Comparison of ENCODE assay signal across 10 cellular contexts in the genomic region with DNA sequence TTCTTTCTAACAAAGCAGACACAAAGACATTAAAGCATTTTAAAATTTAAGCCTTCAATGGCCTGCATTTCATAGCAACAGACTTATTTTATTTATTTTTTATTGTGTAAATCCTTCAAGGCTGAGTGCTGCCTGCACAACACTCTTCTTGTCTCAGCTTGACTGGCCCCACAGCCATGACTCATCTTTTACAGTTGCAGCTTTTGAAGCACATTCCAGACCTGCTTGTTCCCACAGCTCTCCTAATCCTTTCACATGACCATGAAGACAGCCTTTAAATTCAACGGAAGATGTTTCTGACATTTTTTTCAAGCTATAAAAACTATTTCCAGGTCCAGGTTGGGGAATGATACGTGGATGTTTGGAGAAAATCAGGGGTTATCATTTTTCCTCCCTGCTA.
DNase-seq lines count a peak whose midpoint lies in the region; ATAC-seq and TF ChIP-seq lines count a peak whose summit lies in the region.
"Had no signal": no experiment of that assay in that cellular context is flagged by ENCODE, and none has a peak within 500 bp of the region (broad histone marks: within the 10 kb centered on the region; RNA-seq: fewer than 3 reads in every experiment).

No MANE protein-coding gene starts in this region.

- H3K4me1 Mint-ChIP-seq in MCF 10A (ENCODE audit: insufficient read depth, unreplicated experiment) (peaks cover 26% of the 10 kb centered on the region), mesothelial cell of epicardium (peaks cover 20% of the 10 kb centered on the region)
- H3K4me1 Mint-ChIP-seq: activated naive CD4-positive, alpha-beta T cell treated with anti-CD3 and anti-CD28 coated beads, Interleukin-2, amount 10 ng/mL, durations not matched to agents 7 days and 5 days; naive B cell had no signal

- H3K27me3 ChIP-seq in MM.1S (replicated peaks; ENCODE audit: insufficient read depth, low read length), result no peaks in the 10 kb centered on the region

- TF ChIP-seq CTCF in MCF 10A (IDR thresholded peaks at IDR 0.05; ENCODE audit: unreplicated experiment) (no peak), mesothelial cell of epicardium (IDR thresholded peaks at IDR 0.05; ENCODE audit: unreplicated experiment) (no peak), MM.1S (IDR thresholded peaks at IDR 0.05; ENCODE audit: low read length) (no peak)

- H3K27ac ChIP-seq in MM.1S (ENCODE audit: low read length), result no peak overlapping the region

- no peak overlapping the region for H3K4me2 ChIP-seq in MM.1S (ENCODE audit: low read depth, low read length)

- no peaks in the 10 kb centered on the region for H3K36me3 ChIP-seq in MM.1S (replicated peaks; ENCODE audit: insufficient read depth, low read length)

- H3K36me3 Mint-ChIP-seq in MCF 10A (ENCODE audit: insufficient read depth, unreplicated experiment), result no peaks in the 10 kb centered on the region
- H3K36me3 Mint-ChIP-seq in mesothelial cell of epicardium, result peaks cover 8% of the 10 kb centered on the region
- H3K36me3 Mint-ChIP-seq: activated naive CD4-positive, alpha-beta T cell treated with anti-CD3 and anti-CD28 coated beads, Interleukin-2, amount 10 ng/mL, durations not matched to agents 7 days and 5 days had no signal

- intact Hi-C loops in MCF 10A (cut with micrococcal nuclease), result loop anchor here (1.0 to 10.0 kb wide), 5 partner anchors 69 to 1716 kb away; no protein-coding TSS in a partner anchor

- H4K20me1 ChIP-seq in MM.1S (ENCODE audit: insufficient read depth, low read length), result no peaks in the 10 kb centered on the region

- H3K4me3 Mint-ChIP-seq in MCF 10A (ENCODE audit: unreplicated experiment) (peak overlapping the region; percentile 47), mesothelial cell of epicardium (no peak overlapping the region)
- H3K4me3 Mint-ChIP-seq: activated naive CD4-positive, alpha-beta T cell treated with anti-CD3 and anti-CD28 coated beads, Interleukin-2, amount 10 ng/mL, durations not matched to agents 7 days and 5 days; naive B cell had no signal

- CTCF ChIA-PET in MCF 10A (lab: Yijun Ruan, JAX), result interaction anchor here (0.6 to 1.5 kb wide), 13 partner anchors 14 to 1718 kb away, joined by 3 to 11 read pairs (median 4); a partner anchor contains a TSS

- H3K4me3 ChIP-seq in MM.1S (ENCODE audit: low read length), result no peak overlapping the region

- H3K9me3 Mint-ChIP-seq in MCF 10A (ENCODE audit: unreplicated experiment), result peaks cover 4% of the 10 kb centered on the region
- peaks cover 12% of the 10 kb centered on the region for H3K9me3 Mint-ChIP-seq in mesothelial cell of epicardium

- H3K27ac Mint-ChIP-seq in MCF 10A (ENCODE audit: low read depth, unreplicated experiment) (peak overlapping the region; percentile 92), mesothelial cell of epicardium (peak overlapping the region; percentile 51)
- H3K27ac Mint-ChIP-seq: activated naive CD4-positive, alpha-beta T cell treated with anti-CD3 and anti-CD28 coated beads, Interleukin-2, amount 10 ng/mL, durations not matched to agents 7 days and 5 days; naive B cell had no signal

- no peaks in the 10 kb centered on the region for H3K27me3 Mint-ChIP-seq in MCF 10A (ENCODE audit: insufficient read depth, unreplicated experiment)
- no peaks in the 10 kb centered on the region for H3K27me3 Mint-ChIP-seq in mesothelial cell of epicardium (ENCODE audit: low read depth)
- H3K27me3 Mint-ChIP-seq: activated naive CD4-positive, alpha-beta T cell treated with anti-CD3 and anti-CD28 coated beads, Interleukin-2, amount 10 ng/mL, durations not matched to agents 7 days and 5 days; naive B cell had no signal

- BruUV-seq in MCF 10A (replicated peaks; lab: Mats Ljungman, UMichigan), result no TSS peak

- DNase-seq in D341Med (ENCODE audit: low spot score) (peak; percentile 42), LoVo (ENCODE audit: low spot score) (peak; percentile 59), MCF 10A (ENCODE audit: unreplicated experiment) (peak; percentile 96), mesothelial cell of epicardium (ENCODE audit: low spot score in 2 of 2, unreplicated experiment in 2 of 2) (no peak), MM.1S (no peak), activated gamma-delta T cell treated with Interleukin-2 at 50 U/mL for 16 hours (no peak)
- no peak for DNase-seq in activated T-cell treated with anti-CD3 and anti-CD28 coated beads, Interleukin-2, amount 50 U/mL, for 48 hours
- DNase-seq: activated naive CD4-positive, alpha-beta T cell treated with anti-CD3 and anti-CD28 coated beads, Interleukin-2, amount 10 ng/mL, durations not matched to agents 7 days and 5 days; naive B cell had no signal

- H3F3A ChIP-seq in MM.1S (ENCODE audit: insufficient read depth, low read length), result no peaks in the 10 kb centered on the region

- ATAC-seq in HG03045 (IDR thresholded peaks at IDR 0.05; ENCODE audit: unreplicated experiment), result no peak

- POLR2A ChIA-PET in MCF 10A (lab: Yijun Ruan, JAX), result interaction anchor here (0.6 to 1.7 kb wide), 10 partner anchors 16 to 1717 kb away, joined by 3 to 15 read pairs (median 4); a partner anchor contains a TSS

- H2AFZ ChIP-seq in MM.1S (ENCODE audit: low read length), result no peak overlapping the region

- H3K9me2 ChIP-seq in MM.1S (replicated peaks; ENCODE audit: insufficient read depth, low read length), result no peaks in the 10 kb centered on the region

- H3K9ac ChIP-seq in MM.1S (ENCODE audit: low read length), result no peak overlapping the region

- no peaks in the 10 kb centered on the region for H3K79me2 ChIP-seq in MM.1S (ENCODE audit: low read length)

- H3K4me1 ChIP-seq in MM.1S (ENCODE audit: low read length), result no peaks in the 10 kb centered on the region

- no peaks in the 10 kb centered on the region for H3K9me3 ChIP-seq in MM.1S (replicated peaks; ENCODE audit: insufficient read depth, low read length)

Comparison
In these comparisons a context has a peak if more than half of its experiments do, and no peak if none do; other contexts are left out.
1. DNase-seq: peak in D341Med (single experiment), LoVo (single experiment) and MCF 10A (single experiment); none in mesothelial cell of epicardium (0 of 2), MM.1S (single experiment), activated T-cell treated with anti-CD3 and anti-CD28 coated beads, Interleukin-2, amount 50 U/mL, for 48 hours (0 of 2) and activated gamma-delta T cell treated with Interleukin-2 at 50 U/mL for 16 hours (single experiment).